ENCODE assay signal across 8 cellular contexts in the genomic region with DNA sequence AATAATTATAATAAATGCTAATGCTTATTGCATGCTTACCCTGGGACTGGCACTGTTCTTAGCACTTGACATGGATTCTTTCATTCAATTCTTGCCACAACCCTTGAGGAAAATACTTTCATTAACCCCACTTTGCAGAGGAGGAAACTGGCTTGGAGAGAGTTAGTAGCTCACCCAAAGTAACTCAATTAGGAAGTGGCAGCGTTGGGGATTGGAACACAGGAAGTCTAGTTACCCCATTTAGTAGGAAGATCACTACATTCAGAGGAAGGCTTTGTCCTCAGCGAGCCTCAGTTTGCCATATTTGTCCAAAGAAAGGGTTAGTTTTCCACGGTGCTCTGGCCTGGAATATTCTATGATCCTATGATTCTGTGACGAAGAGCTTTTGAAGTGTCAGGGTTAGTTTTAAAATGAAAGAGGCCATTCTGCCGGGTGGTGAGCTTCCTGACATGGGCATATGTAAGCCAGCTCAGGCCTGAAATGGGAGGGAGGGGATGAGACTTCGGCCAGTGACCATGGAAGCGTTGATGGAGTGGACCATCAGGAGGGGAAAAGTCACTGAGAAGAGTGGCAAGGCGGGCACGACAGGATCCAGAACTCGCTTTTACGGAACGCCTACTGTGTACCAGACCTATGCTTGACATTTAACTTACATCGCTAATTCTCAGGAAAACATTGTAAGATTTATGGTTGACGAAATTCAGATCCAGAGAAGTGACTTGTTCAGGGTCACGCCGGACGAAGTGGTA. TPM values are rescaled to one million over a fixed set of nuclear protein-coding genes. Genes with fewer than 3 reads are reported as not detected.
DNase-seq lines count a peak whose midpoint lies in the region; ATAC-seq and TF ChIP-seq lines count a peak whose summit lies in the region.

No MANE protein-coding gene starts in this region.

- no peaks in the 10 kb centered on the region for H3K36me3 ChIP-seq in Karpas-422 (ENCODE audit: insufficient read depth, low read length)

- no peak for TF ChIP-seq CTCF in CD4-positive, alpha-beta T cell (IDR thresholded peaks at IDR 0.05)
- TF ChIP-seq CTCF in nephron (IDR thresholded peaks at IDR 0.05; ENCODE audit: unreplicated experiment in 3 of 3) (no peak), foreskin fibroblast (IDR thresholded peaks at IDR 0.05; ENCODE audit: low read depth, low read length) (no peak)

- peaks cover 8% of the 10 kb centered on the region for H3K36me3 Mint-ChIP-seq in CD4-positive, alpha-beta T cell (ENCODE audit: low read depth)
- H3K36me3 Mint-ChIP-seq in central memory CD8-positive, alpha-beta T cell (ENCODE audit: insufficient read depth): peaks cover 20% of the 10 kb centered on the region
- H3K36me3 Mint-ChIP-seq in nephron (ENCODE audit: low read depth): no peaks in the 10 kb centered on the region

- no peak for ATAC-seq in CD4-positive, alpha-beta T cell (ENCODE audit: poor library complexity)
- ATAC-seq in central memory CD8-positive, alpha-beta T cell (replicated peaks; ENCODE audit: extremely low read depth, poor library complexity, severe bottlenecking): no peak

- H2AFZ ChIP-seq in Karpas-422 (ENCODE audit: low read length): no peak overlapping the region

- H3K9me3 ChIP-seq in CD4-positive, alpha-beta T cell (ENCODE audit: control insufficient read depth, low read length): no peaks in the 10 kb centered on the region
- H3K9me3 ChIP-seq in Karpas-422 (ENCODE audit: low read length): no peaks in the 10 kb centered on the region

- H3K27ac Mint-ChIP-seq in CD4-positive, alpha-beta T cell: peak overlapping the region; percentile 84
- H3K27ac Mint-ChIP-seq in central memory CD8-positive, alpha-beta T cell (ENCODE audit: low read depth): peak overlapping the region; percentile 92
- peak overlapping the region in 2 of 3 experiments; percentile 32 to 50 for H3K27ac Mint-ChIP-seq in nephron

- peak overlapping the region; percentile 76 for H3K27ac ChIP-seq in CD4-positive, alpha-beta T cell (ENCODE audit: low read depth, low read length)
- H3K27ac ChIP-seq in Karpas-422 (ENCODE audit: low read length): no peak overlapping the region

- peaks cover 5% of the 10 kb centered on the region for H3K27me3 Mint-ChIP-seq in CD4-positive, alpha-beta T cell
- no peaks in the 10 kb centered on the region for H3K27me3 Mint-ChIP-seq in central memory CD8-positive, alpha-beta T cell
- H3K27me3 Mint-ChIP-seq in nephron (ENCODE audit: low read depth): peaks cover 38% of the 10 kb centered on the region

- no peaks in the 10 kb centered on the region for H4K20me1 ChIP-seq in Karpas-422 (ENCODE audit: insufficient read depth, low read depth, low read length)

- POLR2A ChIA-PET in CD4-positive, alpha-beta T cell (lab: Charles Lee): interaction anchor here (1.0 to 3.3 kb wide), 5 partner anchors 28 to 295 kb away, joined by 3 to 30 read pairs (median 4); a partner anchor contains a TSS

- no peaks in the 10 kb centered on the region for H3K9me2 ChIP-seq in Karpas-422 (replicated peaks; ENCODE audit: insufficient read depth, low read length)

- H3K4me3 ChIP-seq in Karpas-422 (ENCODE audit: low read length): peak overlapping the region; percentile 75; the same call in 1 of the 2 replicates
- peak overlapping the region in 1 of 2 donors; percentile 63 for H3K4me3 ChIP-seq in foreskin fibroblast (ENCODE audit: low read depth in 1 of 2, low read length in 2 of 2)

- peak overlapping the region; percentile 95 for H3K4me3 Mint-ChIP-seq in CD4-positive, alpha-beta T cell
- H3K4me3 Mint-ChIP-seq in central memory CD8-positive, alpha-beta T cell: peak overlapping the region; percentile 88
- peak overlapping the region; percentile 84 for H3K4me3 Mint-ChIP-seq in nephron

- peaks cover 38% of the 10 kb centered on the region for H3K4me1 ChIP-seq in Karpas-422 (ENCODE audit: low read length)

- no peaks in the 10 kb centered on the region for H3K79me2 ChIP-seq in Karpas-422 (ENCODE audit: low read length)

- H3K9me3 Mint-ChIP-seq in CD4-positive, alpha-beta T cell: no peaks in the 10 kb centered on the region
- H3K9me3 Mint-ChIP-seq in central memory CD8-positive, alpha-beta T cell: no peaks in the 10 kb centered on the region
- H3K9me3 Mint-ChIP-seq in nephron: no peaks in the 10 kb centered on the region

- peaks cover 54% of the 10 kb centered on the region for H3K4me1 Mint-ChIP-seq in CD4-positive, alpha-beta T cell (ENCODE audit: low read depth)
- peaks cover 72% of the 10 kb centered on the region for H3K4me1 Mint-ChIP-seq in central memory CD8-positive, alpha-beta T cell
- peaks cover 26% of the 10 kb centered on the region for H3K4me1 Mint-ChIP-seq in nephron

- in situ Hi-C loops in G401 (cut with HindIII; ENCODE audit: low sequenced_read_pairs): no loop called here

- peak overlapping the region; percentile 97 for H3K4me2 ChIP-seq in Karpas-422 (ENCODE audit: low read depth, low read length, poor library complexity, severe bottlenecking)

- intact Hi-C loops in CD4-positive, alpha-beta T cell (cut with DNase I, micrococcal nuclease): loop anchor here (2.0 to 5.0 kb wide), 2 partner anchors 41 kb away; no protein-coding TSS in a partner anchor

- no peak for DNase-seq in CD4-positive, alpha-beta T cell
- DNase-seq in Karpas-422: no peak
- DNase-seq in central memory CD8-positive, alpha-beta T cell (ENCODE audit: low spot score in 2 of 2): no peak
- DNase-seq in LoVo (ENCODE audit: low spot score): no peak
- DNase-seq in foreskin melanocyte: no peak
- DNase-seq in G401 (ENCODE audit: low spot score): no peak
- DNase-seq in foreskin fibroblast: no peak

- CTCF ChIA-PET in CD4-positive, alpha-beta T cell (lab: Charles Lee): no interaction called here

- H3K27me3 ChIP-seq in CD4-positive, alpha-beta T cell (ENCODE audit: control insufficient read depth, insufficient read depth, low read length): no peaks in the 10 kb centered on the region
- H3K27me3 ChIP-seq in Karpas-422 (ENCODE audit: low read length): no peaks in the 10 kb centered on the region

- no peak overlapping the region for H3K9ac ChIP-seq in Karpas-422 (ENCODE audit: low read length)

RNA-seq across cellular contexts. Expression of a gene that starts 28.2 kb away (rescaled TPM):
- total RNA-seq in CD4-positive, alpha-beta T cell: 100 to 1,000 TPM; 138 to 145 TPM
- total RNA-seq in Karpas-422 (2014; rRNA removed; shearing (Covaris generic); ENCODE audit: low replicate concordance): 17.3 and 17.5 TPM in 2 replicates
- 25.2 and 39.4 TPM in 2 replicates for total RNA-seq in G401 (2014; rRNA removed; shearing (Covaris generic))

Comparison
In these comparisons a context has a peak if more than half of its experiments do, and no peak if none do; other contexts are left out.
1. H3K27ac Mint-ChIP-seq: peak in every context shown above with its lines; median percentile 92 in central memory CD8-positive, alpha-beta T cell; 84 in CD4-positive, alpha-beta T cell; 41 in nephron.